ENCODE assay signal across 20 cellular contexts in the genomic region with DNA sequence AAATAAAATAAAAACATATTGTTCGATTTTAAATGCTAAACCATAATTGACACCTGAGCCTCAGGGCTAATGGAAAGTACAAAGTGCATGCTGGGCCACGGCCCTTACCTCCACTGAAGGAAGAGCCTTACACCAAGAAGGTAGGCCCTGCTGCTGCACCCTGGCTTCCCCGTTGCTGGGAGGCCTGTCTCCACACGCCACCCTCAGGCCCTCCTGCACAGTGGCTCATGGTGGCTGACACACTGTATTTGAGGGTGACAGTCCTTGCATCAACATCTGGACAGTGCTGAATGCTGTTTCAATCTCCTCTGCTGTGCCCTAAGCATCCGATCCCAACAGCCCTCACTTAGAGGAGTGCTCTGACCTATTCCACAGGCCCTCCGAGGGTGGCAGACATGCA. TPM values are rescaled to one million over a fixed set of nuclear protein-coding genes. Genes with fewer than 3 reads are reported as not detected.
DNase-seq lines count a peak whose midpoint lies in the region; ATAC-seq, FAIRE-seq and TF ChIP-seq lines count a peak whose summit lies in the region.
"Had no signal": no experiment of that assay in that cellular context is flagged by ENCODE, and none has a peak within 500 bp of the region (broad histone marks: within the 10 kb centered on the region; RNA-seq: fewer than 3 reads in every experiment).

No MANE protein-coding gene starts in this region.

- H3K79me2 ChIP-seq in HepG2 (ENCODE audit: insufficient read depth, low read length) (no peaks in the 10 kb centered on the region), OCI-LY1 (ENCODE audit: insufficient read depth, low read length) (no peaks in the 10 kb centered on the region), mesendoderm (ENCODE audit: control insufficient read depth, insufficient read depth, low read length) (no peaks in the 10 kb centered on the region)

- H3K27me3 ChIP-seq in HepG2 (ENCODE audit: control insufficient read depth in 1 of 2, insufficient read depth in 2 of 2, low read length in 2 of 2) (peaks cover 0 to 1% of the 10 kb centered on the region in 2 experiments; a peak in 2 of 5 replicates), right lobe of liver (no peaks in the 10 kb centered on the region), OCI-LY1 (ENCODE audit: insufficient read depth, low read length) (0 out of 2 replicates have a peak, but pooled peaks cover 5% of the 10 kb centered on the region), mesendoderm (ENCODE audit: insufficient read depth, low read length, poor library complexity) (no peaks in the 10 kb centered on the region)

- H3K23ac ChIP-seq in mesendoderm (ENCODE audit: low read length) = no peak overlapping the region

- H3K27me3 Mint-ChIP-seq in Calu3 (ENCODE audit: unreplicated experiment) = no peaks in the 10 kb centered on the region
- H3K27me3 Mint-ChIP-seq: CD8-positive, alpha-beta memory T cell had no signal

- H3K4me1 Mint-ChIP-seq in Calu3 (ENCODE audit: low read depth, unreplicated experiment) = no peaks in the 10 kb centered on the region

- no peak for FAIRE-seq in HepG2 (lab: Jason Lieb, UNC)
- FAIRE-seq: RCC 7860 had no signal

- H3K9me2 ChIP-seq in OCI-LY1 (ENCODE audit: low read depth, low read length) = no peaks in the 10 kb centered on the region

- DNase-seq in HepG2 (ENCODE audit: low spot score) (no peak), right lobe of liver (no peak), mesendoderm (no peak), left ventricle myocardium superior (no peak), Calu3 (no peak)
- DNase-seq: ACHN; CD8-positive, alpha-beta memory T cell; DMS 273 treated with DMSO at 0.1 percent for 48 hours; NCI-H1105 treated with DMSO at 0.1 percent for 48 hours; NCI-H187; NCI-H446 treated with DMSO at 0.1 percent for 48 hours; NCI-H748 treated with DMSO at 0.1 percent for 48 hours; SHP77 had no signal

- H3K9ac ChIP-seq in HepG2 (ENCODE audit: insufficient read depth, low read depth, low read length) (no peak overlapping the region), OCI-LY1 (ENCODE audit: low read length) (no peak overlapping the region), mesendoderm (ENCODE audit: low read length) (no peak overlapping the region)

- intact Hi-C loops in HepG2 (cut with micrococcal nuclease; ENCODE audit: unreplicated experiment) = no loop called here
- intact Hi-C loops in right lobe of liver (cut with DNase I) = no loop called here
- intact Hi-C loops in left ventricle myocardium superior (cut with micrococcal nuclease) = no loop called here
- intact Hi-C loops in Calu3 (cut with micrococcal nuclease; ENCODE audit: unreplicated experiment) = no loop called here

- CTCF ChIA-PET in HepG2 (lab: Yijun Ruan, JAX; ENCODE audit: low intra/inter-chr PET ratio, low total read pairs) (no interaction called here), Calu3 (lab: Charles Lee) (no interaction called here)

- no peaks in the 10 kb centered on the region for H3F3A ChIP-seq in OCI-LY1 (ENCODE audit: insufficient read depth, low read length)

- H2BK120ac ChIP-seq in mesendoderm (ENCODE audit: low read depth, low read length) = no peak overlapping the region

- H2BK5ac ChIP-seq in mesendoderm (ENCODE audit: low read length) = no peak overlapping the region

- H3K79me1 ChIP-seq in mesendoderm (ENCODE audit: low read length) = no peaks in the 10 kb centered on the region

- H4K20me1 ChIP-seq in HepG2 (ENCODE audit: insufficient read depth, low read length) (no peaks in the 10 kb centered on the region), OCI-LY1 (ENCODE audit: insufficient read depth, low read length) (no peaks in the 10 kb centered on the region)

- H3K9me3 ChIP-seq in HepG2 (ENCODE audit: low read length) (no peaks in the 10 kb centered on the region), right lobe of liver (no peaks in the 10 kb centered on the region), OCI-LY1 (ENCODE audit: low read length) (no peaks in the 10 kb centered on the region)

- peaks cover 20% of the 10 kb centered on the region for H3K4me1 ChIP-seq in HepG2 (ENCODE audit: insufficient read depth, low read length)
- H3K4me1 ChIP-seq in right lobe of liver = peaks cover 0 to 4% (median 1%) of the 10 kb centered on the region in 4 donors
- H3K4me1 ChIP-seq in OCI-LY1 (ENCODE audit: insufficient read depth, low read length, severe bottlenecking) = peaks cover 17% of the 10 kb centered on the region
- H3K4me1 ChIP-seq in mesendoderm (ENCODE audit: control insufficient read depth, low read depth, low read length) = peaks cover 6% of the 10 kb centered on the region

- no peak overlapping the region for H2AK5ac ChIP-seq in mesendoderm (ENCODE audit: low read length)

- H3K4me3 ChIP-seq in HepG2 (replicated peaks in 1 of 3; ENCODE audit: insufficient read depth in 1 of 3, low read depth in 2 of 3, low read length in 3 of 3) (no peak overlapping the region), right lobe of liver (no peak overlapping the region), OCI-LY1 (ENCODE audit: low read depth, low read length, poor library complexity, severe bottlenecking) (no peak overlapping the region), mesendoderm (ENCODE audit: low read length) (no peak overlapping the region)

- ATAC-seq in HepG2 (peak; percentile 86), right lobe of liver (no peak), GM21786 (IDR thresholded peaks at IDR 0.05; ENCODE audit: unreplicated experiment) (no peak), left ventricle myocardium superior (no peak)
- ATAC-seq: HCT116, SK-N-SH treated with all-trans-retinoic acid at 6 μM for 48 hours had no signal

- in situ Hi-C loops in HepG2 (cut with HindIII; ENCODE audit: extremely low pct_ligation_motif_present, low pct_unique_long_range_greater_than_20kb) = no loop called here

- H3K36me3 Mint-ChIP-seq in Calu3 (ENCODE audit: insufficient read depth, unreplicated experiment) = peaks cover 13% of the 10 kb centered on the region
- H3K36me3 Mint-ChIP-seq: CD8-positive, alpha-beta memory T cell had no signal

- peak overlapping the region; percentile 44 for H3K56ac ChIP-seq in mesendoderm (ENCODE audit: low read length)

- H3K27ac ChIP-seq in HepG2 (ENCODE audit: extremely low read length, insufficient read depth, low read length) (no peak overlapping the region), right lobe of liver (no peak overlapping the region), OCI-LY1 (ENCODE audit: low read depth, low read length, poor library complexity, severe bottlenecking) (no peak overlapping the region), mesendoderm (ENCODE audit: low read depth, low read length) (no peak overlapping the region)

- H2AFZ ChIP-seq in HepG2 (ENCODE audit: low read length) = no peak overlapping the region
- H2AFZ ChIP-seq in OCI-LY1 (ENCODE audit: low read length) = no peak overlapping the region

- no peak overlapping the region for H3K4me2 ChIP-seq in HepG2 (ENCODE audit: low read depth, low read length)
- no peak overlapping the region for H3K4me2 ChIP-seq in OCI-LY1 (ENCODE audit: low read length)
- no peak overlapping the region for H3K4me2 ChIP-seq in mesendoderm (ENCODE audit: low read length)

- no peak overlapping the region for H4K8ac ChIP-seq in mesendoderm (ENCODE audit: low read depth, low read length)

- TF ChIP-seq CTCF in HepG2 (CRISPR knock-in tag; IDR thresholded peaks at IDR 0.05) (peak; percentile 53), right lobe of liver (IDR thresholded peaks at IDR 0.05) (no peak), OCI-LY1 (IDR thresholded peaks at IDR 0.05; ENCODE audit: low read length) (0 out of 2 replicates have a peak, but pooled peaks have one; percentile 5), Calu3 (IDR thresholded peaks at IDR 0.05; ENCODE audit: unreplicated experiment) (no peak)

- H3K36me3 ChIP-seq in HepG2 (replicated peaks in 1 of 2; ENCODE audit: control insufficient read depth in 1 of 2, insufficient read depth in 2 of 2, low read length in 2 of 2) (no peaks in the 10 kb centered on the region), right lobe of liver (no peaks in the 10 kb centered on the region), OCI-LY1 (ENCODE audit: insufficient read depth, low read length) (no peaks in the 10 kb centered on the region; the same call in 1 of the 2 replicates), mesendoderm (ENCODE audit: control insufficient read depth, insufficient read depth, low read length) (no peaks in the 10 kb centered on the region)

- no peak overlapping the region for H3K4ac ChIP-seq in mesendoderm (ENCODE audit: low read depth, low read length)

- BruUV-seq in HepG2 (replicated peaks; lab: Mats Ljungman, UMichigan) (no TSS peak), Calu3 (replicated peaks; lab: Mats Ljungman, UMichigan) (no TSS peak)

- POLR2A ChIA-PET in HepG2 (lab: Yijun Ruan, JAX) = no interaction called here

- no peaks in the 10 kb centered on the region for H3K9me3 Mint-ChIP-seq in Calu3 (ENCODE audit: low read depth, unreplicated experiment)
- H3K9me3 Mint-ChIP-seq: CD8-positive, alpha-beta memory T cell had no signal

- no peak overlapping the region for H4K5ac ChIP-seq in mesendoderm (ENCODE audit: low read length)

- TF ChIP-seq POLR2A in HepG2 (IDR thresholded peaks at IDR 0.05; ENCODE audit: insufficient read depth in 1 of 2, low read depth in 2 of 2, low read length in 2 of 2) (no peak), right lobe of liver (IDR thresholded peaks at IDR 0.05) (no peak)

- TF ChIP-seq EP300 in HepG2 (IDR thresholded peaks at IDR 0.05; ENCODE audit: low read depth in 2 of 2, low read length in 2 of 2) = no peak
- TF ChIP-seq EP300 in HepG2 (CRISPR knock-in tag; IDR thresholded peaks at IDR 0.05; ENCODE audit: borderline replicate concordance) = no peak

- no peak overlapping the region for H3K4me3 Mint-ChIP-seq in Calu3 (ENCODE audit: low read depth, unreplicated experiment)
- H3K4me3 Mint-ChIP-seq: CD8-positive, alpha-beta memory T cell had no signal

- WGBS in HepG2 (ENCODE audit: low lambda C conversion rate) = 36% methylated on average over 4 of the region's 6 CpGs
- WGBS in right lobe of liver (ENCODE audit: insufficient coverage, low coverage, low lambda C conversion rate, missing lambda C conversion rate) = 83% methylated on average over 1 of the region's 6 CpGs
- WGBS in mesendoderm (ENCODE audit: extremely low coverage, insufficient coverage, low lambda C conversion rate) = no CpG with 5 or more reads among the region's 6 CpGs

- H2BK15ac ChIP-seq in mesendoderm (replicated peaks; ENCODE audit: low read depth) = no peak overlapping the region

- no peak overlapping the region for H3K18ac ChIP-seq in mesendoderm (ENCODE audit: low read length)

- H3K27ac Mint-ChIP-seq in Calu3 (ENCODE audit: unreplicated experiment) = no peak overlapping the region

- no peak for TF ChIP-seq RAD21 in HepG2 (CRISPR knock-in tag; IDR thresholded peaks at IDR 0.05)

RNA-seq across cellular contexts. Expression of a gene that starts 39.3 kb away (rescaled TPM):
- total RNA-seq in HepG2 (2016; rRNA removed; fragmentation: Illumina TruSeq; extraction: Trizol) (not detected in 2 replicates), right lobe of liver (1 to 10 TPM in 1 of 6 experiments, under 1 TPM in 5; 0.06 to 1.6 (median 0.28) TPM), left ventricle myocardium superior (not detected), Calu3 (2022) (not detected in 2 replicates)
- not detected in 2 replicates for total RNA-seq in HepG2 (2016; cell fraction: cytosol; rRNA removed; fragmentation: Illumina TruSeq; extraction: Trizol; ENCODE audit: low read depth)
- not detected in 2 replicates for total RNA-seq in HepG2 (2016; cell fraction: insoluble cytoplasmic fraction; rRNA removed; fragmentation: Illumina TruSeq; extraction: Trizol)
- total RNA-seq in HepG2 (2016; cell fraction: membrane; rRNA removed; fragmentation: Illumina TruSeq; extraction: Trizol) = not detected in 2 replicates
- not detected in 2 replicates for total RNA-seq in HepG2 (2016; cell fraction: nucleus; rRNA removed; fragmentation: Illumina TruSeq; extraction: Trizol)
- not detected in 2 replicates for polyA plus RNA-seq in HepG2 (2011; rRNA removed)
- polyA plus RNA-seq in HepG2 (2011; cell fraction: cytosol; rRNA removed) = not detected in 2 replicates
- not detected in 2 replicates for polyA plus RNA-seq in HepG2 (2011; cell fraction: nucleus; rRNA removed)
- polyA plus RNA-seq in HepG2 (2012) = not detected in 2 replicates
- polyA plus RNA-seq in HepG2 (2016; cell fraction: cytosol; fragmentation: Illumina TruSeq; extraction: Trizol; ENCODE audit: low read depth) = not detected in 2 replicates
- not detected in 2 replicates for polyA plus RNA-seq in HepG2 (2016; cell fraction: insoluble cytoplasmic fraction; fragmentation: Illumina TruSeq; extraction: Trizol; ENCODE audit: low read depth)
- not detected in 2 replicates for polyA plus RNA-seq in HepG2 (2016; cell fraction: membrane; fragmentation: Illumina TruSeq; extraction: Trizol; ENCODE audit: low read depth)
- polyA plus RNA-seq in HepG2 (2016; cell fraction: nucleus; fragmentation: Illumina TruSeq; extraction: Trizol; ENCODE audit: insufficient read depth, low read depth) = not detected in 2 replicates
- polyA minus RNA-seq in HepG2 (2011; rRNA and poly(A)+ RNA removed; ENCODE audit: low replicate concordance) = 0.16 TPM in 1 of 2 replicates, not detected in the other
- not detected in 2 replicates for polyA minus RNA-seq in HepG2 (2011; cell fraction: cytosol; rRNA and poly(A)+ RNA removed)
- polyA minus RNA-seq in HepG2 (2011; cell fraction: nucleus; rRNA and poly(A)+ RNA removed) = not detected in 2 replicates
- 0.17 TPM for polyA plus RNA-seq in mesendoderm (2013, experiment 1 of 2)
- polyA plus RNA-seq in mesendoderm (2013, experiment 2 of 2) = 0.10 TPM
- total RNA-seq: HT1080, M059J had no signal

Comparison
In these comparisons a context has a peak if more than half of its experiments do, and no peak if none do; other contexts are left out.
1. CTCF ChIP-seq: peak in HepG2 (single experiment) and OCI-LY1 (single experiment); none in right lobe of liver (0 of 4) and Calu3 (single experiment).